In genomic region chr3:149971403-149972075, GRCh38 we compare ENCODE assay signal across 9 cellular contexts. TPM values are rescaled to one million over a fixed set of nuclear protein-coding genes. Genes with fewer than 3 reads are reported as not detected.
DNase-seq lines count a peak whose midpoint lies in the region; ATAC-seq, FAIRE-seq and TF ChIP-seq lines count a peak whose summit lies in the region.
"Had no signal": no experiment of that assay in that cellular context is flagged by ENCODE, and none has a peak within 500 bp of the region (broad histone marks: within the 10 kb centered on the region; RNA-seq: fewer than 3 reads in every experiment).

No MANE protein-coding gene starts in this region.

- no peak for TF ChIP-seq RAD21 in HCT116 (IDR thresholded peaks at IDR 0.05; ENCODE audit: low read depth)

- RAD21 ChIA-PET in HCT116 (lab: Charles Lee; ENCODE audit: low non-redundant PET in 1 of 2, low total read pairs in 2 of 2, uncharacterized antibody in 2 of 2, unreplicated experiment in 2 of 2), result no interaction called here

- POLR2A ChIA-PET in HCT116 (lab: Charles Lee), result no interaction called here

- peak overlapping the region; percentile 80 for H3K9ac ChIP-seq in HCT116 (ENCODE audit: low read length)

- H3K4me1 ChIP-seq in HCT116 (ENCODE audit: control insufficient read depth in 1 of 2, insufficient read depth in 2 of 2, low read length in 2 of 2), result peaks cover 7 to 26% of the 10 kb centered on the region in 2 experiments; a peak in 3 of 4 replicates

- H3K4me2 ChIP-seq in HCT116 (ENCODE audit: low read length), result peak overlapping the region; percentile 83

- ATAC-seq in HCT116 (peak; percentile 40), left colon (peak; percentile 27)

- BruUV-seq in HCT116 (replicated peaks; lab: Mats Ljungman, UMichigan), result TSS peak; percentile 70

- peak; percentile 16 for TF ChIP-seq POLR2A in HCT116 (IDR thresholded peaks at IDR 0.05; ENCODE audit: borderline replicate concordance, extremely low read depth, insufficient read depth, insufficient read length)

- DNase-seq in D721Med (ENCODE audit: insufficient read length, low spot score) (no peak), HCT116 (ENCODE audit: low read depth, low spot score) (peak; percentile 49), NCI-H2029 treated with DMSO at 0.1 percent for 48 hours (lab: John Stamatoyannopoulos, UW) (peak; percentile 48), coronary artery (ENCODE audit: low spot score) (peak; percentile 81), left colon (peak; percentile 50 to 71), GM03348 (ENCODE audit: low spot score) (no peak)
- DNase-seq in activated CD4-positive, alpha-beta T cell treated with anti-CD3 and anti-CD28 coated beads for 4 hours, result peak; percentile 21 to 25
- DNase-seq in stimulated activated CD4-positive, alpha-beta T cell treated with anti-CD3 and anti-CD28 coated beads, Interleukin-2, amount 100 ng/mL, for 24 hours, result peak; percentile 34 to 46

- intact Hi-C loops in HCT116 (cut with micrococcal nuclease) (no loop called here), left colon (cut with DNase I, micrococcal nuclease) (no loop called here)

- H3K9me3 ChIP-seq in HCT116 (ENCODE audit: control insufficient read depth in 1 of 2, insufficient read depth in 1 of 2, low read depth in 1 of 2, low read length in 2 of 2), result no peaks in the 10 kb centered on the region

- CTCF ChIA-PET in HCT116 (lab: Charles Lee), result interaction anchor here (0.8 kb wide), 1 partner anchor 213 kb away, joined by 4 read pairs; no protein-coding TSS in a partner anchor

- H3K4me3 ChIP-seq in HCT116 (replicated peaks in 1 of 2; ENCODE audit: low read depth in 1 of 2, low read length in 2 of 2), result peak overlapping the region; percentile 62 to 66
- H3K4me3 ChIP-seq in coronary artery, result peak overlapping the region; percentile 99

- H3K27me3 ChIP-seq in HCT116 (ENCODE audit: insufficient read depth, low read length), result no peaks in the 10 kb centered on the region

- peaks cover 3 to 13% of the 10 kb centered on the region in 2 experiments; a peak in 2 of 4 replicates for H3K36me3 ChIP-seq in HCT116 (ENCODE audit: control insufficient read depth in 1 of 2, insufficient read depth in 2 of 2, low read length in 2 of 2)

- no peak for TF ChIP-seq CTCF in D721Med (IDR thresholded peaks at IDR 0.05; ENCODE audit: insufficient read depth, missing control alignments)
- TF ChIP-seq CTCF in HCT116 (IDR thresholded peaks at IDR 0.05 in 2 of 3, conservative IDR thresholded peaks at IDR 0.05 in 1 of 3; ENCODE audit: borderline replicate concordance in 1 of 3, insufficient read depth in 1 of 3, low read depth in 2 of 3, low read length in 2 of 3), result no peak
- no peak for TF ChIP-seq CTCF in coronary artery (IDR thresholded peaks at IDR 0.05)

- peaks cover 44% of the 10 kb centered on the region for H3K79me2 ChIP-seq in HCT116 (ENCODE audit: insufficient read depth, low read length)

- no peaks in the 10 kb centered on the region for H4K20me1 ChIP-seq in HCT116 (ENCODE audit: insufficient read depth)

- H2AFZ ChIP-seq in HCT116 (ENCODE audit: low read depth, low read length, poor library complexity, severe bottlenecking), result peak overlapping the region; percentile 37

- peak; percentile 46 for FAIRE-seq in D721Med (lab: Jason Lieb, UNC)
- FAIRE-seq: TTC549 had no signal

- H3K27ac ChIP-seq in HCT116 (ENCODE audit: low read depth, low read length) (peak overlapping the region; percentile 89), coronary artery (peak overlapping the region; percentile 88 to 98)

- no peaks in the 10 kb centered on the region for H3K9me2 ChIP-seq in HCT116 (ENCODE audit: insufficient read depth)

TF ChIP-seq in HCT116, 20 proteins besides CTCF, POLR2A, EP300 and RAD21:
- TF ChIP-seq ZNF274 (IDR thresholded peaks at IDR 0.05; ENCODE audit: low read depth, low read length) (no peak), EZH2 (IDR thresholded peaks at IDR 0.05) (no peak), EGR1 (IDR thresholded peaks at IDR 0.05; ENCODE audit: low read depth) (peak; percentile 74), TCF7L2 (IDR thresholded peaks at IDR 0.05; ENCODE audit: borderline replicate concordance, extremely low read depth, insufficient read depth, insufficient read length) (peak; percentile 62), POLR2AphosphoS5 (IDR thresholded peaks at IDR 0.05; ENCODE audit: low read depth, low read length) (no peak; the same call in 1 of the 2 replicates), SIN3A (IDR thresholded peaks at IDR 0.05; ENCODE audit: low read depth) (0 out of 2 replicates have a peak, but pooled peaks have one; percentile 34), ATF3 (IDR thresholded peaks at IDR 0.05) (no peak)
- TF ChIP-seq, protein P1, sequence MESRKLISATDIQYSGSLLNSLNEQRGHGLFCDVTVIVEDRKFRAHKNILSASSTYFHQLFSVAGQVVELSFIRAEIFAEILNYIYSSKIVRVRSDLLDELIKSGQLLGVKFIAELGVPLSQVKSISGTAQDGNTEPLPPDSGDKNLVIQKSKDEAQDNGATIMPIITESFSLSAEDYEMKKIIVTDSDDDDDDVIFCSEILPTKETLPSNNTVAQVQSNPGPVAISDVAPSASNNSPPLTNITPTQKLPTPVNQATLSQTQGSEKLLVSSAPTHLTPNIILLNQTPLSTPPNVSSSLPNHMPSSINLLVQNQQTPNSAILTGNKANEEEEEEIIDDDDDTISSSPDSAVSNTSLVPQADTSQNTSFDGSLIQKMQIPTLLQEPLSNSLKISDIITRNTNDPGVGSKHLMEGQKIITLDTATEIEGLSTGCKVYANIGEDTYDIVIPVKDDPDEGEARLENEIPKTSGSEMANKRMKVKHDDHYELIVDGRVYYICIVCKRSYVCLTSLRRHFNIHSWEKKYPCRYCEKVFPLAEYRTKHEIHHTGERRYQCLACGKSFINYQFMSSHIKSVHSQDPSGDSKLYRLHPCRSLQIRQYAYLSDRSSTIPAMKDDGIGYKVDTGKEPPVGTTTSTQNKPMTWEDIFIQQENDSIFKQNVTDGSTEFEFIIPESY (IDR thresholded peaks at IDR 0.05; ENCODE audit: extremely low read depth, insufficient replicate concordance, low read length), result no peak

RNA-seq across cellular contexts. Expression of gene PFN2, which starts 0.8 kb away (rescaled TPM):
- 131 TPM for total RNA-seq in HCT116 (2021; ENCODE audit: unreplicated experiment)
- 106 and 126 TPM in 2 replicates for polyA plus RNA-seq in HCT116 (2012)
- 10 to 100 TPM; 35.6 to 49.7 TPM for total RNA-seq in left colon

Comparison
In these comparisons a context has a peak if more than half of its experiments do, and no peak if none do; other contexts are left out.
1. DNase-seq: peak in HCT116 (single experiment), NCI-H2029 treated with DMSO at 0.1 percent for 48 hours (single experiment), activated CD4-positive, alpha-beta T cell treated with anti-CD3 and anti-CD28 coated beads for 4 hours (2 of 2), coronary artery (single experiment), left colon (2 of 2) and stimulated activated CD4-positive, alpha-beta T cell treated with anti-CD3 and anti-CD28 coated beads, Interleukin-2, amount 100 ng/mL, for 24 hours (2 of 2); none in D721Med (single experiment) and GM03348 (single experiment).